Comparison of ENCODE assay signal across 8 cellular contexts in genomic region chr9:34380511-34381315, GRCh38. TPM values are rescaled to one million over a fixed set of nuclear protein-coding genes. Genes with fewer than 3 reads are reported as not detected.
DNase-seq lines count a peak whose midpoint lies in the region; ATAC-seq and TF ChIP-seq lines count a peak whose summit lies in the region.

No MANE protein-coding gene starts in this region.

- H3K27ac ChIP-seq in HEK293 (ENCODE audit: extremely low read depth, low read depth, low read length) = no peak overlapping the region

- H3K4me1 ChIP-seq in Caco-2 (peaks cover 13% of the 10 kb centered on the region), HEK293 (ENCODE audit: control insufficient read depth, insufficient read depth, low read length) (no peaks in the 10 kb centered on the region; the same call in 1 of the 2 replicates)

- no peaks in the 10 kb centered on the region for H3K36me3 ChIP-seq in Caco-2 (ENCODE audit: control insufficient read depth, insufficient read depth, low read length)
- no peaks in the 10 kb centered on the region for H3K36me3 ChIP-seq in HEK293 (ENCODE audit: control insufficient read depth in 2 of 2, insufficient read depth in 1 of 2, low read length in 2 of 2)

- peaks cover 22% of the 10 kb centered on the region for H3K4me1 Mint-ChIP-seq in Caco-2 (ENCODE audit: low read depth, unreplicated experiment)

- H3K9me3 ChIP-seq in Caco-2 = no peaks in the 10 kb centered on the region
- H3K9me3 ChIP-seq in HEK293 (ENCODE audit: control insufficient read depth, insufficient read depth, low read depth, low read length) = no peaks in the 10 kb centered on the region

- peak overlapping the region; percentile 49 for H3K4me3 Mint-ChIP-seq in Caco-2 (ENCODE audit: unreplicated experiment)

- ATAC-seq in left lobe of liver (peak; percentile 60), GM19328 (IDR thresholded peaks at IDR 0.05; ENCODE audit: unreplicated experiment) (no peak)

- H3K27me3 Mint-ChIP-seq in Caco-2 (ENCODE audit: insufficient read depth, unreplicated experiment) = no peaks in the 10 kb centered on the region

- no peaks in the 10 kb centered on the region for H3K9me3 Mint-ChIP-seq in Caco-2 (ENCODE audit: unreplicated experiment)

- peaks cover 6% of the 10 kb centered on the region for H3K36me3 Mint-ChIP-seq in Caco-2 (ENCODE audit: insufficient read depth, unreplicated experiment)

- CTCF ChIA-PET in Caco-2 (lab: Charles Lee) (interaction anchor here (1.9 to 7.5 kb wide), 2 partner anchors 23 to 48 kb away, joined by 9 to 105 read pairs; no protein-coding TSS in a partner anchor), HEK293 (lab: Yijun Ruan, JAX) (interaction anchor here (0.9 to 10.7 kb wide), 10 partner anchors 8 to 211 kb away, joined by 3 to 172 read pairs (median 4); no protein-coding TSS in a partner anchor)

- POLR2A ChIA-PET in Caco-2 (lab: Charles Lee) = interaction anchor here (0.5 kb wide), 1 partner anchor 72 kb away, joined by 5 read pairs; no protein-coding TSS in a partner anchor
- POLR2A ChIA-PET in HEK293 (lab: Yijun Ruan, JAX) = interaction anchor here (0.5 to 0.7 kb wide), 2 partner anchors 248 to 413 kb away, joined by 3 to 4 read pairs; partner anchors contain the start of gene ARID3C

- intact Hi-C loops in Caco-2 (cut with micrococcal nuclease; ENCODE audit: unreplicated experiment) = no loop called here

- peak overlapping the region; percentile 32 for H3K4me3 ChIP-seq in Caco-2 (ENCODE audit: low read depth, low read length)
- peak overlapping the region; percentile 25; the same call in 1 of the 2 replicates for H3K4me3 ChIP-seq in HEK293 (ENCODE audit: low read depth, low read length)

- no TSS peak for BruUV-seq in Caco-2 (replicated peaks; lab: Mats Ljungman, UMichigan)

- H3K27me3 ChIP-seq in Caco-2 (replicated peaks; ENCODE audit: control insufficient read depth, insufficient read depth, low read length) = no peaks in the 10 kb centered on the region

- peak; percentile 63 to 75 for DNase-seq in Caco-2
- DNase-seq in NCI-H460 (ENCODE audit: extremely low read depth, low read depth) = peak; percentile 34
- peak; percentile 59 to 65 for DNase-seq in activated CD4-positive, alpha-beta T cell treated with anti-CD3 and anti-CD28 coated beads, Interleukin-2, amount 50 U/mL, for 24 hours (ENCODE audit: low read depth in 1 of 2, low spot score in 1 of 2)
- DNase-seq in dedifferentiated amniotic fluid mesenchymal stem cell (ENCODE audit: extremely low spot score) = peak; percentile 17
- DNase-seq in left lobe of liver (ENCODE audit: low spot score) = peak; percentile 90
- peak; percentile 71 to 76 for DNase-seq in stimulated activated CD4-positive, alpha-beta T cell treated with anti-CD3 and anti-CD28 coated beads, Interleukin-1b, Interleukin-23, amount 100 ng/mL, for 4 hours (ENCODE audit: low read depth in 2 of 2)

- no peak overlapping the region for H3K27ac Mint-ChIP-seq in Caco-2 (ENCODE audit: unreplicated experiment)

- TF ChIP-seq CTCF in Caco-2 (IDR thresholded peaks at IDR 0.05; ENCODE audit: insufficient read depth in 1 of 2, low read depth in 1 of 2, low read length in 1 of 2, severe bottlenecking in 1 of 2, unreplicated experiment in 1 of 2) (no peak), HEK293 (tag by site-specific recombination; IDR thresholded peaks at IDR 0.05) (no peak)

TF ChIP-seq in HEK293, 187 proteins besides CTCF, POLR2A, EP300 and RAD21:
- TF ChIP-seq ZBTB7A (tag by site-specific recombination; IDR thresholded peaks at IDR 0.05; ENCODE audit: low read depth) = no peak
- TF ChIP-seq ZNF610 (tag by site-specific recombination; IDR thresholded peaks at IDR 0.05; ENCODE audit: borderline replicate concordance) = no peak
- TF ChIP-seq SP3 (tag by site-specific recombination; IDR thresholded peaks at IDR 0.05) = peak; percentile 48
- TF ChIP-seq KLF9 (tag by site-specific recombination; IDR thresholded peaks at IDR 0.05; ENCODE audit: low read depth) = peak; percentile 58; the same call in 1 of the 2 replicates
- 0 out of 2 replicates have a peak, but pooled peaks have one; percentile 20 for TF ChIP-seq ZNF335 (tag by site-specific recombination; conservative IDR thresholded peaks at IDR 0.05)
- TF ChIP-seq, protein P1, sequence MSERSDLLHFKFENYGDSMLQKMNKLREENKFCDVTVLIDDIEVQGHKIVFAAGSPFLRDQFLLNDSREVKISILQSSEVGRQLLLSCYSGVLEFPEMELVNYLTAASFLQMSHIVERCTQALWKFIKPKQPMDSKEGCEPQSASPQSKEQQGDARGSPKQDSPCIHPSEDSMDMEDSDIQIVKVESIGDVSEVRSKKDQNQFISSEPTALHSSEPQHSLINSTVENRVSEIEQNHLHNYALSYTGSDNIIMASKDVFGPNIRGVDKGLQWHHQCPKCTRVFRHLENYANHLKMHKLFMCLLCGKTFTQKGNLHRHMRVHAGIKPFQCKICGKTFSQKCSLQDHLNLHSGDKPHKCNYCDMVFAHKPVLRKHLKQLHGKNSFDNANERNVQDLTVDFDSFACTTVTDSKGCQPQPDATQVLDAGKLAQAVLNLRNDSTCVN (tag by site-specific recombination; optimal IDR thresholded peaks at IDR 0.05) = peak; percentile 26
- peak; percentile 56 for TF ChIP-seq SP2 (tag by site-specific recombination; IDR thresholded peaks at IDR 0.05)
- no peak for TF ChIP-seq ZNF660 (tag by site-specific recombination; IDR thresholded peaks at IDR 0.05)
- TF ChIP-seq ZBTB8A (tag by site-specific recombination; IDR thresholded peaks at IDR 0.05) = peak; percentile 36; the same call in 1 of the 2 replicates
- no peak for TF ChIP-seq MYNN (tag by site-specific recombination; IDR thresholded peaks at IDR 0.05; ENCODE audit: borderline replicate concordance)
- no peak for TF ChIP-seq PRDM6 (tag by site-specific recombination; IDR thresholded peaks at IDR 0.05)
- TF ChIP-seq FEZF1 (tag by site-specific recombination; IDR thresholded peaks at IDR 0.05) = no peak
- no peak for TF ChIP-seq ZNF677 (tag by site-specific recombination; IDR thresholded peaks at IDR 0.05)
- no peak for TF ChIP-seq ZNF23 (tag by site-specific recombination; IDR thresholded peaks at IDR 0.05; ENCODE audit: borderline replicate concordance)
- 0 out of 2 replicates have a peak, but pooled peaks have one; percentile 20 for TF ChIP-seq PATZ1 (tag by site-specific recombination; IDR thresholded peaks at IDR 0.05)
TF ChIP-seq in HEK293: peak in this region for 7.

RNA-seq across cellular contexts. Expression of gene MYORG, which starts 4.0 kb away (rescaled TPM):
- 33.4 and 37.3 TPM in 2 replicates for total RNA-seq in Caco-2 (2022)
- 0.61 and 0.79 TPM in 2 replicates for total RNA-seq in NCI-H460 (2014; rRNA removed; shearing (Covaris generic))
- 1.3 and 3.2 TPM in 2 replicates for polyA plus RNA-seq in NCI-H460 (2014; cell fraction: nucleus; rRNA removed)
- 76.2 TPM for total RNA-seq in left lobe of liver

RNA-seq across cellular contexts. Expression of gene NUDT2, which starts 51.3 kb away (rescaled TPM):
- total RNA-seq in Caco-2 (2022) = 14.4 and 15.0 TPM in 2 replicates
- 15.6 and 16.2 TPM in 2 replicates for total RNA-seq in NCI-H460 (2014; rRNA removed; shearing (Covaris generic))
- 13.5 and 19.4 TPM in 2 replicates for polyA plus RNA-seq in NCI-H460 (2014; cell fraction: nucleus; rRNA removed)
- 8.7 TPM for total RNA-seq in left lobe of liver

RNA-seq across cellular contexts. Expression of gene KIF24, which starts 51.6 kb away (rescaled TPM):
- 3.9 and 4.4 TPM in 2 replicates for total RNA-seq in Caco-2 (2022)
- 2.4 and 2.5 TPM in 2 replicates for total RNA-seq in NCI-H460 (2014; rRNA removed; shearing (Covaris generic))
- 3.9 and 5.9 TPM in 2 replicates for polyA plus RNA-seq in NCI-H460 (2014; cell fraction: nucleus; rRNA removed)
- total RNA-seq in left lobe of liver = 0.33 TPM

Comparison
In these comparisons a context has a peak if more than half of its experiments do, and no peak if none do; other contexts are left out.
1. DNase-seq: peak in every context shown above with its lines; median percentile 90 in left lobe of liver; 74 in stimulated activated CD4-positive, alpha-beta T cell treated with anti-CD3 and anti-CD28 coated beads, Interleukin-1b, Interleukin-23, amount 100 ng/mL, for 4 hours; 69 in Caco-2; 62 in activated CD4-positive, alpha-beta T cell treated with anti-CD3 and anti-CD28 coated beads, Interleukin-2, amount 50 U/mL, for 24 hours; 34 in NCI-H460; 17 in dedifferentiated amniotic fluid mesenchymal stem cell.
2. RNA of gene MYORG, which starts 4.0 kb away (total RNA-seq): 76.2 TPM in left lobe of liver (single experiment) and 33.4 to 37.3 TPM in Caco-2; 0.61 to 0.79 TPM in NCI-H460; every median in the first group is over 10 times any median in the second.